11 cellular contexts compared by ENCODE assay signal in genomic region chr6:129662406-129662766, GRCh38. TPM values are rescaled to one million over a fixed set of nuclear protein-coding genes. Genes with fewer than 3 reads are reported as not detected.
DNase-seq lines count a peak whose midpoint lies in the region; ATAC-seq and TF ChIP-seq lines count a peak whose summit lies in the region.
"Had no signal": no experiment of that assay in that cellular context is flagged by ENCODE, and none has a peak within 500 bp of the region (broad histone marks: within the 10 kb centered on the region; RNA-seq: fewer than 3 reads in every experiment).

No MANE protein-coding gene starts in this region.

- no peaks in the 10 kb centered on the region for H3K27me3 ChIP-seq in uterus
- H3K27me3 ChIP-seq: colonic mucosa had no signal

- no peaks in the 10 kb centered on the region for H3K4me1 ChIP-seq in uterus

- no peak overlapping the region for H3K27ac ChIP-seq in uterus
- H3K27ac ChIP-seq: colonic mucosa had no signal

- no peaks in the 10 kb centered on the region for H3K36me3 ChIP-seq in uterus
- H3K36me3 ChIP-seq: colonic mucosa, HAP-1 had no signal

- H3K9me3 ChIP-seq in uterus: no peaks in the 10 kb centered on the region
- H3K9me3 ChIP-seq: colonic mucosa, HAP-1 had no signal

- intact Hi-C loops in uterus (cut with DNase I; ENCODE audit: low total_unique reads): no loop called here

- ATAC-seq in GM19463 (IDR thresholded peaks at IDR 0.05; ENCODE audit: unreplicated experiment) (peak; percentile 74), HG03025 (IDR thresholded peaks at IDR 0.05; ENCODE audit: low FRiP score, unreplicated experiment) (peak; percentile 69)

- DNase-seq in GM13977 (ENCODE audit: low spot score) (peak; percentile 34), erythroblast (lab: John Stamatoyannopoulos, UW) (peak; percentile 36 to 48), islet precursor cell (no peak), 8988T (no peak), NCI-H2107 treated with DMSO at 0.1 percent for 48 hours (lab: John Stamatoyannopoulos, UW; ENCODE audit: unreplicated experiment) (no peak), uterus (no peak)
- DNase-seq: colonic mucosa, NCI-H1694 had no signal

- TF ChIP-seq POLR2A in erythroblast (IDR thresholded peaks at IDR 0.05; ENCODE audit: low read length) (no peak), uterus (IDR thresholded peaks at IDR 0.05) (no peak)

- H3K4me3 ChIP-seq in uterus: no peak overlapping the region
- H3K4me3 ChIP-seq: colonic mucosa, HAP-1 had no signal

- in situ Hi-C loops in GM13977 (cut with MboI; ENCODE audit: low pct_unique_long_range_greater_than_20kb, low sequenced_read_pairs, unreplicated experiment): no loop called here

- no peak for TF ChIP-seq CTCF in GM13977 (IDR thresholded peaks at IDR 0.05; ENCODE audit: extremely low read depth, insufficient read depth, missing control alignments)
- TF ChIP-seq CTCF in uterus (IDR thresholded peaks at IDR 0.05): no peak

RNA-seq across cellular contexts. Expression of gene ARHGAP18, which starts 47.6 kb away (rescaled TPM):
- total RNA-seq in uterus: 10 to 100 TPM in 3 of 4 donors, 1 to 10 TPM in 1; 6.3 to 36.7 (median 15.4) TPM

Comparison
In these comparisons a context has a peak if more than half of its experiments do, and no peak if none do; other contexts are left out.
1. DNase-seq: peak in GM13977 (single experiment) and erythroblast (2 of 2); none in islet precursor cell (single experiment), 8988T (single experiment), NCI-H2107 treated with DMSO at 0.1 percent for 48 hours (single experiment) and uterus (0 of 2).